In the genomic region with DNA sequence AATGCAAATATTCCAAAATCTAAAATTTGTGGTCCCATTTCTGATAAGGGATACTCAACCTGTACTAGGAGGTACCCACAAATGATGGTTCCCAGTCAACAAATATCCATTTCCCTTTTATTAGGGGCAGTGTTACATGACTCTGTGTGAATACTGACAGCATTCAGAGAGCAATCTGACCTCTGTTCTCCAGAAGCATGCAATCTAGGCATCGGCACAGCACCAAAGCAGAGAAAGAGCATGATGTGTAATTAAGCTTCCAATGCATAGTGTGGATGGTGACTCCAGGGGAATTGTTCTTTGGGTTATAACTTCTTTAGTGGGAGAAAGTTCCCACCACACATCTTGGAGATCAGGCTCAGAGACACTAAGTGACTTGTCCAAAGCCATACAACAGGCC, we compare ENCODE assay signal across 2 cellular contexts.
TF ChIP-seq lines count a peak whose summit lies in the region.

No MANE protein-coding gene starts in this region.

TF ChIP-seq in liver, 16 proteins besides CTCF, POLR2A, EP300 and RAD21 (continued from another document):
- TF ChIP-seq, protein P1, sequence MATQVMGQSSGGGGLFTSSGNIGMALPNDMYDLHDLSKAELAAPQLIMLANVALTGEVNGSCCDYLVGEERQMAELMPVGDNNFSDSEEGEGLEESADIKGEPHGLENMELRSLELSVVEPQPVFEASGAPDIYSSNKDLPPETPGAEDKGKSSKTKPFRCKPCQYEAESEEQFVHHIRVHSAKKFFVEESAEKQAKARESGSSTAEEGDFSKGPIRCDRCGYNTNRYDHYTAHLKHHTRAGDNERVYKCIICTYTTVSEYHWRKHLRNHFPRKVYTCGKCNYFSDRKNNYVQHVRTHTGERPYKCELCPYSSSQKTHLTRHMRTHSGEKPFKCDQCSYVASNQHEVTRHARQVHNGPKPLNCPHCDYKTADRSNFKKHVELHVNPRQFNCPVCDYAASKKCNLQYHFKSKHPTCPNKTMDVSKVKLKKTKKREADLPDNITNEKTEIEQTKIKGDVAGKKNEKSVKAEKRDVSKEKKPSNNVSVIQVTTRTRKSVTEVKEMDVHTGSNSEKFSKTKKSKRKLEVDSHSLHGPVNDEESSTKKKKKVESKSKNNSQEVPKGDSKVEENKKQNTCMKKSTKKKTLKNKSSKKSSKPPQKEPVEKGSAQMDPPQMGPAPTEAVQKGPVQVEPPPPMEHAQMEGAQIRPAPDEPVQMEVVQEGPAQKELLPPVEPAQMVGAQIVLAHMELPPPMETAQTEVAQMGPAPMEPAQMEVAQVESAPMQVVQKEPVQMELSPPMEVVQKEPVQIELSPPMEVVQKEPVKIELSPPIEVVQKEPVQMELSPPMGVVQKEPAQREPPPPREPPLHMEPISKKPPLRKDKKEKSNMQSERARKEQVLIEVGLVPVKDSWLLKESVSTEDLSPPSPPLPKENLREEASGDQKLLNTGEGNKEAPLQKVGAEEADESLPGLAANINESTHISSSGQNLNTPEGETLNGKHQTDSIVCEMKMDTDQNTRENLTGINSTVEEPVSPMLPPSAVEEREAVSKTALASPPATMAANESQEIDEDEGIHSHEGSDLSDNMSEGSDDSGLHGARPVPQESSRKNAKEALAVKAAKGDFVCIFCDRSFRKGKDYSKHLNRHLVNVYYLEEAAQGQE (IDR thresholded peaks at IDR 0.05) = no peak
- TF ChIP-seq RXRA (IDR thresholded peaks at IDR 0.05) = peak in 1 of 2 donors; percentile 5

TF ChIP-seq in HepG2, 621 proteins besides CTCF, POLR2A, EP300 and RAD21 (continued from another document):
- TF ChIP-seq BRD4 (CRISPR knock-in tag; IDR thresholded peaks at IDR 0.05) = no peak
- TF ChIP-seq, protein P2, sequence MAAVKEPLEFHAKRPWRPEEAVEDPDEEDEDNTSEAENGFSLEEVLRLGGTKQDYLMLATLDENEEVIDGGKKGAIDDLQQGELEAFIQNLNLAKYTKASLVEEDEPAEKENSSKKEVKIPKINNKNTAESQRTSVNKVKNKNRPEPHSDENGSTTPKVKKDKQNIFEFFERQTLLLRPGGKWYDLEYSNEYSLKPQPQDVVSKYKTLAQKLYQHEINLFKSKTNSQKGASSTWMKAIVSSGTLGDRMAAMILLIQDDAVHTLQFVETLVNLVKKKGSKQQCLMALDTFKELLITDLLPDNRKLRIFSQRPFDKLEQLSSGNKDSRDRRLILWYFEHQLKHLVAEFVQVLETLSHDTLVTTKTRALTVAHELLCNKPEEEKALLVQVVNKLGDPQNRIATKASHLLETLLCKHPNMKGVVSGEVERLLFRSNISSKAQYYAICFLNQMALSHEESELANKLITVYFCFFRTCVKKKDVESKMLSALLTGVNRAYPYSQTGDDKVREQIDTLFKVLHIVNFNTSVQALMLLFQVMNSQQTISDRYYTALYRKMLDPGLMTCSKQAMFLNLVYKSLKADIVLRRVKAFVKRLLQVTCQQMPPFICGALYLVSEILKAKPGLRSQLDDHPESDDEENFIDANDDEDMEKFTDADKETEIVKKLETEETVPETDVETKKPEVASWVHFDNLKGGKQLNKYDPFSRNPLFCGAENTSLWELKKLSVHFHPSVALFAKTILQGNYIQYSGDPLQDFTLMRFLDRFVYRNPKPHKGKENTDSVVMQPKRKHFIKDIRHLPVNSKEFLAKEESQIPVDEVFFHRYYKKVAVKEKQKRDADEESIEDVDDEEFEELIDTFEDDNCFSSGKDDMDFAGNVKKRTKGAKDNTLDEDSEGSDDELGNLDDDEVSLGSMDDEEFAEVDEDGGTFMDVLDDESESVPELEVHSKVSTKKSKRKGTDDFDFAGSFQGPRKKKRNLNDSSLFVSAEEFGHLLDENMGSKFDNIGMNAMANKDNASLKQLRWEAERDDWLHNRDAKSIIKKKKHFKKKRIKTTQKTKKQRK (IDR thresholded peaks at IDR 0.05; ENCODE audit: low read length) = no peak
